Comparison of ENCODE assay signal across 24 cellular contexts in genomic region chr14:21704340-21704737, GRCh38. TPM values are rescaled to one million over a fixed set of nuclear protein-coding genes. Genes with fewer than 3 reads are reported as not detected.
A peak's percentile ranks its signal among the peaks of the same experiment; 100 is the strongest.
DNase-seq lines count a peak whose midpoint lies in the region; ATAC-seq, FAIRE-seq and TF ChIP-seq lines count a peak whose summit lies in the region.
"Had no signal": no experiment of that assay in that cellular context is flagged by ENCODE, and none has a peak within 500 bp of the region (broad histone marks: within the 10 kb centered on the region; RNA-seq: fewer than 3 reads in every experiment).

No MANE protein-coding gene starts in this region.

- no peak overlapping the region for H3K9ac ChIP-seq in MM.1S (ENCODE audit: low read length)
- H3K9ac ChIP-seq in endodermal cell (ENCODE audit: extremely low read depth, low read length, poor library complexity, severe bottlenecking), result no peak overlapping the region

- peaks cover 10% of the 10 kb centered on the region for H3F3A ChIP-seq in MM.1S (ENCODE audit: insufficient read depth, low read length)

- TF ChIP-seq POLR2A in transverse colon (IDR thresholded peaks at IDR 0.05), result no peak

- H3K9me3 Mint-ChIP-seq in activated naive CD4-positive, alpha-beta T cell treated with anti-CD3 and anti-CD28 coated beads, Interleukin-2, amount 50 U/mL, for 72 hours, result no peaks in the 10 kb centered on the region
- peaks cover 5% of the 10 kb centered on the region for H3K9me3 Mint-ChIP-seq in activated naive CD4-positive, alpha-beta T cell treated with anti-CD3 and anti-CD28 coated beads, Interleukin-2, amount 10 ng/mL, durations not matched to agents 7 days and 5 days
- peaks cover 33% of the 10 kb centered on the region for H3K9me3 Mint-ChIP-seq in endodermal cell

- CTCF ChIA-PET in activated naive CD4-positive, alpha-beta T cell treated with anti-CD3 and anti-CD28 coated beads, Interleukin-2, amount 10 ng/mL, durations not matched to agents 7 days and 5 days (lab: Charles Lee), result interaction anchor here (1.0 to 1.3 kb wide), 3 partner anchors 8 to 64 kb away, joined by 3 read pairs; no protein-coding TSS in a partner anchor

- peaks cover 28% of the 10 kb centered on the region for H3K4me1 ChIP-seq in MM.1S (ENCODE audit: low read length)
- peaks cover 5% of the 10 kb centered on the region for H3K4me1 ChIP-seq in endodermal cell (ENCODE audit: control insufficient read depth, insufficient read depth, low read length)
- peaks cover 0 to 42% (median 22%) of the 10 kb centered on the region in 4 donors for H3K4me1 ChIP-seq in transverse colon
- H3K4me1 ChIP-seq in heart right ventricle, result no peaks in the 10 kb centered on the region
- H3K4me1 ChIP-seq: HAP-1 had no signal

- H3K4me3 Mint-ChIP-seq in activated naive CD4-positive, alpha-beta T cell treated with anti-CD3 and anti-CD28 coated beads, Interleukin-2, amount 10 ng/mL, durations not matched to agents 7 days and 5 days, result no peak overlapping the region
- H3K4me3 Mint-ChIP-seq in endodermal cell, result no peak overlapping the region
- H3K4me3 Mint-ChIP-seq: IgD-negative memory B cell had no signal

- peaks cover 9% of the 10 kb centered on the region for H3K4me1 Mint-ChIP-seq in activated naive CD4-positive, alpha-beta T cell treated with anti-CD3 and anti-CD28 coated beads, Interleukin-2, amount 10 ng/mL, durations not matched to agents 7 days and 5 days
- H3K4me1 Mint-ChIP-seq in endodermal cell, result peaks cover 40% of the 10 kb centered on the region

- H3K36me3 ChIP-seq in MM.1S (replicated peaks; ENCODE audit: insufficient read depth, low read length) (no peaks in the 10 kb centered on the region), endodermal cell (ENCODE audit: control insufficient read depth, insufficient read depth, low read length) (no peaks in the 10 kb centered on the region), transverse colon (no peaks in the 10 kb centered on the region), heart right ventricle (no peaks in the 10 kb centered on the region)
- H3K36me3 ChIP-seq: HAP-1, upper lobe of left lung had no signal

- peak overlapping the region in 1 of 2 donors; percentile 46 for H3K27ac Mint-ChIP-seq in activated naive CD4-positive, alpha-beta T cell treated with anti-CD3 and anti-CD28 coated beads, Interleukin-2, amount 50 U/mL, for 72 hours
- no peak overlapping the region for H3K27ac Mint-ChIP-seq in activated naive CD4-positive, alpha-beta T cell treated with anti-CD3 and anti-CD28 coated beads, Interleukin-2, amount 10 ng/mL, durations not matched to agents 7 days and 5 days
- no peak overlapping the region for H3K27ac Mint-ChIP-seq in endodermal cell
- H3K27ac Mint-ChIP-seq: activated T-helper 2 cell treated with anti-CD3 and anti-CD28 coated beads, Interferon-gamma antibody, Interleukin-2, Interleukin-4, amounts not matched to agents 10 μg/mL and 5 μg/mL and 100 μg/mL, durations not matched to agents 14 hours and 24 hours and 36 hours; IgD-negative memory B cell; progenitor cell of endocrine pancreas had no signal

- no peak for TF ChIP-seq CTCF in MM.1S (IDR thresholded peaks at IDR 0.05; ENCODE audit: low read length)
- TF ChIP-seq CTCF in endodermal cell (conservative IDR thresholded peaks at IDR 0.05), result peak; percentile 43
- peak in 1 of 5 experiments; percentile 9 for TF ChIP-seq CTCF in transverse colon (IDR thresholded peaks at IDR 0.05)
- no peak for TF ChIP-seq CTCF in coronary artery (IDR thresholded peaks at IDR 0.05)
- no peak for TF ChIP-seq CTCF in D721Med (IDR thresholded peaks at IDR 0.05; ENCODE audit: insufficient read depth, missing control alignments)
- TF ChIP-seq CTCF in heart right ventricle (IDR thresholded peaks at IDR 0.05), result no peak

- H3K4me3 ChIP-seq in MM.1S (ENCODE audit: low read length), result no peak overlapping the region
- peak overlapping the region; percentile 65 for H3K4me3 ChIP-seq in endodermal cell (ENCODE audit: low read length)
- no peak overlapping the region for H3K4me3 ChIP-seq in transverse colon
- no peak overlapping the region for H3K4me3 ChIP-seq in coronary artery
- no peak overlapping the region for H3K4me3 ChIP-seq in heart right ventricle
- H3K4me3 ChIP-seq: HAP-1, upper lobe of left lung had no signal

- peaks cover 12% of the 10 kb centered on the region for H3K27me3 Mint-ChIP-seq in activated naive CD4-positive, alpha-beta T cell treated with anti-CD3 and anti-CD28 coated beads, Interleukin-2, amount 10 ng/mL, durations not matched to agents 7 days and 5 days
- H3K27me3 Mint-ChIP-seq in endodermal cell (ENCODE audit: insufficient read depth), result peaks cover 6% of the 10 kb centered on the region
- H3K27me3 Mint-ChIP-seq: progenitor cell of endocrine pancreas had no signal

- H3K36me3 Mint-ChIP-seq in activated naive CD4-positive, alpha-beta T cell treated with anti-CD3 and anti-CD28 coated beads, Interleukin-2, amount 50 U/mL, for 72 hours, result peaks cover 0 to 6% of the 10 kb centered on the region in 2 donors
- H3K36me3 Mint-ChIP-seq in activated naive CD4-positive, alpha-beta T cell treated with anti-CD3 and anti-CD28 coated beads, Interleukin-2, amount 10 ng/mL, durations not matched to agents 7 days and 5 days, result peaks cover 2% of the 10 kb centered on the region
- no peaks in the 10 kb centered on the region for H3K36me3 Mint-ChIP-seq in endodermal cell (ENCODE audit: low read depth)

- H3K9me3 ChIP-seq in MM.1S (replicated peaks; ENCODE audit: insufficient read depth, low read length), result no peaks in the 10 kb centered on the region
- H3K9me3 ChIP-seq in endodermal cell (ENCODE audit: control insufficient read depth, low read length), result peaks cover 30% of the 10 kb centered on the region
- no peaks in the 10 kb centered on the region for H3K9me3 ChIP-seq in transverse colon
- peaks cover 0 to 26% (median 6%) of the 10 kb centered on the region in 11 donors for H3K9me3 ChIP-seq in heart right ventricle
- H3K9me3 ChIP-seq: HAP-1, upper lobe of left lung had no signal

- H3K4me2 ChIP-seq in MM.1S (ENCODE audit: low read depth, low read length), result peak overlapping the region; percentile 32; the same call in 1 of the 2 replicates

- in situ Hi-C loops in transverse colon (cut with MboI; ENCODE audit: low pct_ligation_motif_present in 1 of 4, low pct_unique_long_range_greater_than_20kb in 1 of 4, low sequenced_read_pairs in 3 of 4), result no loop called here

- peak; percentile 30 to 75 for ATAC-seq in activated naive CD4-positive, alpha-beta T cell treated with anti-CD3 and anti-CD28 coated beads, Interleukin-2, amount 50 U/mL, for 72 hours
- no peak for ATAC-seq in heart right ventricle
- ATAC-seq: esophagus mucosa had no signal

- no peak for TF ChIP-seq EP300 in transverse colon (IDR thresholded peaks at IDR 0.05; ENCODE audit: low read depth)

- H3K9me2 ChIP-seq in MM.1S (replicated peaks; ENCODE audit: insufficient read depth, low read length), result no peaks in the 10 kb centered on the region

- H3K27me3 ChIP-seq in MM.1S (replicated peaks; ENCODE audit: insufficient read depth, low read length) (peaks cover 11% of the 10 kb centered on the region; the same call in 1 of the 2 replicates), endodermal cell (ENCODE audit: control insufficient read depth, insufficient read depth, low read length, poor library complexity, severe bottlenecking) (no peaks in the 10 kb centered on the region), transverse colon (no peaks in the 10 kb centered on the region), heart right ventricle (peaks cover 0 to 3% (median 0%) of the 10 kb centered on the region in 7 donors)
- H3K27me3 ChIP-seq: upper lobe of left lung had no signal

- intact Hi-C loops in transverse colon (cut with DNase I; ENCODE audit: low total_unique reads) (no loop called here), heart right ventricle (cut with DNase I) (no loop called here)

- no peak overlapping the region for H2AFZ ChIP-seq in MM.1S (ENCODE audit: low read length)

- H3K79me2 ChIP-seq in MM.1S (ENCODE audit: low read length), result no peaks in the 10 kb centered on the region

- H3K27ac ChIP-seq in MM.1S (ENCODE audit: low read length) (peak overlapping the region; percentile 31; the same call in 1 of the 2 replicates), endodermal cell (ENCODE audit: low read depth, low read length) (no peak overlapping the region), transverse colon (peak overlapping the region in 3 of 4 donors; percentile 36 to 59 (median 59)), coronary artery (no peak overlapping the region), heart right ventricle (no peak overlapping the region)
- H3K27ac ChIP-seq: upper lobe of left lung had no signal

- FAIRE-seq in D721Med (lab: Jason Lieb, UNC), result no peak
- FAIRE-seq: frontal cortex had no signal

- no peak for DNase-seq in activated naive CD4-positive, alpha-beta T cell treated with anti-CD3 and anti-CD28 coated beads, Interleukin-2, amount 50 U/mL, for 72 hours (ENCODE audit: low spot score in 2 of 2)
- DNase-seq in activated naive CD4-positive, alpha-beta T cell treated with anti-CD3 and anti-CD28 coated beads, Interleukin-2, amount 10 ng/mL, durations not matched to agents 7 days and 5 days, result no peak
- DNase-seq in MM.1S, result no peak
- no peak for DNase-seq in endodermal cell
- no peak for DNase-seq in transverse colon
- no peak for DNase-seq in coronary artery (ENCODE audit: low spot score)
- no peak for DNase-seq in D721Med (ENCODE audit: insufficient read length, low spot score)
- no peak for DNase-seq in heart right ventricle
- DNase-seq: activated CD4-positive, alpha-beta T cell treated with anti-CD3 and anti-CD28 coated beads, Interleukin-2, amount 50 U/mL, for 48 hours; aorta; central memory CD4-positive, alpha-beta T cell; COR-L47; effector CD4-positive, alpha-beta T cell; NCI-H69; Right ventricle myocardium superior; upper lobe of left lung had no signal

- H4K20me1 ChIP-seq in MM.1S (ENCODE audit: insufficient read depth, low read length), result no peaks in the 10 kb centered on the region

RNA-seq across cellular contexts. Expression of gene OR4E1, which starts 30.7 kb away (rescaled TPM):
- total RNA-seq in activated naive CD4-positive, alpha-beta T cell treated with anti-CD3 and anti-CD28 coated beads, Interleukin-2, amount 50 U/mL, for 72 hours, result under 1 TPM; 0.14 to 0.16 TPM
- not detected for total RNA-seq in endodermal cell
- not detected for polyA plus RNA-seq in endodermal cell (2013, experiment 1 of 2)
- not detected for polyA plus RNA-seq in endodermal cell (2013, experiment 2 of 2)
- total RNA-seq in transverse colon, result not detected
- total RNA-seq in heart right ventricle, result under 1 TPM in 1 of 10 donors, not detected in 9; 0.06 TPM
- not detected for polyA plus RNA-seq in heart right ventricle
- total RNA-seq: aorta, esophagus mucosa, frontal cortex, progenitor cell of endocrine pancreas, Right ventricle myocardium superior, skeletal muscle tissue, upper lobe of left lung had no signal
- polyA plus RNA-seq: aorta, IgD-negative memory B cell had no signal

RNA-seq across cellular contexts. Expression of gene OR4E2, which starts 50.7 kb away (rescaled TPM):
- under 1 TPM in 1 of 2 donors, not detected in 1; 0.12 TPM for total RNA-seq in activated naive CD4-positive, alpha-beta T cell treated with anti-CD3 and anti-CD28 coated beads, Interleukin-2, amount 50 U/mL, for 72 hours
- total RNA-seq in endodermal cell, result not detected
- not detected for polyA plus RNA-seq in endodermal cell (2013, experiment 1 of 2)
- polyA plus RNA-seq in endodermal cell (2013, experiment 2 of 2), result not detected
- not detected for total RNA-seq in transverse colon
- total RNA-seq in heart right ventricle, result not detected
- not detected for polyA plus RNA-seq in heart right ventricle
- total RNA-seq: activated T-helper 2 cell treated with anti-CD3 and anti-CD28 coated beads, Interferon-gamma antibody, Interleukin-2, Interleukin-4, amounts not matched to agents 10 μg/mL and 5 μg/mL and 100 μg/mL, durations not matched to agents 14 hours and 24 hours and 36 hours; aorta; esophagus mucosa; frontal cortex; progenitor cell of endocrine pancreas; Right ventricle myocardium superior; skeletal muscle tissue; T-helper 1 cell treated with Interleukin-12 subunit alpha and Interleukin-12 subunit beta and Interleukin-4 antibody, amounts not matched to agents 30 ng/mL and 1 ng/mL, for 36 hours; upper lobe of left lung had no signal
- polyA plus RNA-seq: aorta, IgD-negative memory B cell had no signal

Comparison
In these comparisons a context has a peak if more than half of its experiments do, and no peak if none do; other contexts are left out.
1. ATAC-seq: peak in activated naive CD4-positive, alpha-beta T cell treated with anti-CD3 and anti-CD28 coated beads, Interleukin-2, amount 50 U/mL, for 72 hours (2 of 2); none in heart right ventricle (0 of 8).
2. H3K27ac ChIP-seq: peak in MM.1S (single experiment) and transverse colon (3 of 4); none in endodermal cell (single experiment), coronary artery (0 of 2) and heart right ventricle (0 of 10).